Comparison of ENCODE assay signal across 1 cellular context in the genomic region with DNA sequence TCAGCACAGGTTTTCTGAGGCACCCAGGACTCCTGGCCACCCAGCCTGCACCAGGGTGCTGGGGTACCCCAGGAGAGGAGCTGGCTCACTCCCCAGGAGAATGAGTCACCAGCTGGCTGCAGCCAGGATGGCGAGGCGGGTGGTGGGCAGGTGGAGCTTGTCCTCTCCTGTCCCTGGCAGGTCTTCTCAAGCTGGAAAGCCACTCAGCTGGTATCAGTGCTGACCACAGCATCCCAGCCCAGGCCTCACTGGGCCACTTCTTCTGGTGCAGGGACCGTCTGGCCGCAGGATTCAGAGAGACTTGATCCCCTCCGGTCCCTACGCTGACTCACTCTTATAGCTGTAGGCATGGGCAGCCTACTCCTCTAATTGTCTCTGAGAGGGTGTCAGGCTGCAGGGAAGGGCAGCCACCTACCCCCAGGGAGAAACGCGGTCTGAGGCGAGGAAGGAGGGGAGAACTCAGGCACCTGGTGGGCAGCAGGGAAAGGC.
TF ChIP-seq lines count a peak whose summit lies in the region.

No MANE protein-coding gene starts in this region.

TF ChIP-seq in GM12878, 131 proteins besides CTCF, POLR2A, EP300 and RAD21:
- TF ChIP-seq EGR1 (IDR thresholded peaks at IDR 0.05; ENCODE audit: borderline replicate concordance in 1 of 2, low read depth in 2 of 2, low read length in 2 of 2) (no peak), ESRRA (IDR thresholded peaks at IDR 0.05; ENCODE audit: low read length) (no peak), SRF (IDR thresholded peaks at IDR 0.05; ENCODE audit: low read depth in 2 of 2, low read length in 2 of 2) (no peak), LARP7 (IDR thresholded peaks at IDR 0.05) (no peak), TCF12 (IDR thresholded peaks at IDR 0.05; ENCODE audit: low read depth, low read length) (no peak), FOS (IDR thresholded peaks at IDR 0.05; ENCODE audit: borderline replicate concordance, extremely low read depth, insufficient read length) (no peak), CBX3 (IDR thresholded peaks at IDR 0.05; ENCODE audit: borderline replicate concordance, low read depth) (no peak), PAX8 (IDR thresholded peaks at IDR 0.05) (no peak), MTA3 (IDR thresholded peaks at IDR 0.05; ENCODE audit: borderline replicate concordance, low read length) (no peak), SMAD1 (IDR thresholded peaks at IDR 0.05; ENCODE audit: low read depth, partially characterized antibody) (no peak), BCL11A (IDR thresholded peaks at IDR 0.05; ENCODE audit: low read depth, low read length) (no peak), HDAC6 (IDR thresholded peaks at IDR 0.05; ENCODE audit: unreplicated experiment) (no peak), NFIC (IDR thresholded peaks at IDR 0.05; ENCODE audit: low read depth, low read length) (no peak), RCOR1 (conservative IDR thresholded peaks at IDR 0.05; ENCODE audit: low read depth, low read length) (no peak), SMARCA5 (IDR thresholded peaks at IDR 0.05) (no peak)
- TF ChIP-seq, protein P1, sequence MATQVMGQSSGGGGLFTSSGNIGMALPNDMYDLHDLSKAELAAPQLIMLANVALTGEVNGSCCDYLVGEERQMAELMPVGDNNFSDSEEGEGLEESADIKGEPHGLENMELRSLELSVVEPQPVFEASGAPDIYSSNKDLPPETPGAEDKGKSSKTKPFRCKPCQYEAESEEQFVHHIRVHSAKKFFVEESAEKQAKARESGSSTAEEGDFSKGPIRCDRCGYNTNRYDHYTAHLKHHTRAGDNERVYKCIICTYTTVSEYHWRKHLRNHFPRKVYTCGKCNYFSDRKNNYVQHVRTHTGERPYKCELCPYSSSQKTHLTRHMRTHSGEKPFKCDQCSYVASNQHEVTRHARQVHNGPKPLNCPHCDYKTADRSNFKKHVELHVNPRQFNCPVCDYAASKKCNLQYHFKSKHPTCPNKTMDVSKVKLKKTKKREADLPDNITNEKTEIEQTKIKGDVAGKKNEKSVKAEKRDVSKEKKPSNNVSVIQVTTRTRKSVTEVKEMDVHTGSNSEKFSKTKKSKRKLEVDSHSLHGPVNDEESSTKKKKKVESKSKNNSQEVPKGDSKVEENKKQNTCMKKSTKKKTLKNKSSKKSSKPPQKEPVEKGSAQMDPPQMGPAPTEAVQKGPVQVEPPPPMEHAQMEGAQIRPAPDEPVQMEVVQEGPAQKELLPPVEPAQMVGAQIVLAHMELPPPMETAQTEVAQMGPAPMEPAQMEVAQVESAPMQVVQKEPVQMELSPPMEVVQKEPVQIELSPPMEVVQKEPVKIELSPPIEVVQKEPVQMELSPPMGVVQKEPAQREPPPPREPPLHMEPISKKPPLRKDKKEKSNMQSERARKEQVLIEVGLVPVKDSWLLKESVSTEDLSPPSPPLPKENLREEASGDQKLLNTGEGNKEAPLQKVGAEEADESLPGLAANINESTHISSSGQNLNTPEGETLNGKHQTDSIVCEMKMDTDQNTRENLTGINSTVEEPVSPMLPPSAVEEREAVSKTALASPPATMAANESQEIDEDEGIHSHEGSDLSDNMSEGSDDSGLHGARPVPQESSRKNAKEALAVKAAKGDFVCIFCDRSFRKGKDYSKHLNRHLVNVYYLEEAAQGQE (IDR thresholded peaks at IDR 0.05; ENCODE audit: low read depth, low read length), result no peak
- TF ChIP-seq, protein P2, sequence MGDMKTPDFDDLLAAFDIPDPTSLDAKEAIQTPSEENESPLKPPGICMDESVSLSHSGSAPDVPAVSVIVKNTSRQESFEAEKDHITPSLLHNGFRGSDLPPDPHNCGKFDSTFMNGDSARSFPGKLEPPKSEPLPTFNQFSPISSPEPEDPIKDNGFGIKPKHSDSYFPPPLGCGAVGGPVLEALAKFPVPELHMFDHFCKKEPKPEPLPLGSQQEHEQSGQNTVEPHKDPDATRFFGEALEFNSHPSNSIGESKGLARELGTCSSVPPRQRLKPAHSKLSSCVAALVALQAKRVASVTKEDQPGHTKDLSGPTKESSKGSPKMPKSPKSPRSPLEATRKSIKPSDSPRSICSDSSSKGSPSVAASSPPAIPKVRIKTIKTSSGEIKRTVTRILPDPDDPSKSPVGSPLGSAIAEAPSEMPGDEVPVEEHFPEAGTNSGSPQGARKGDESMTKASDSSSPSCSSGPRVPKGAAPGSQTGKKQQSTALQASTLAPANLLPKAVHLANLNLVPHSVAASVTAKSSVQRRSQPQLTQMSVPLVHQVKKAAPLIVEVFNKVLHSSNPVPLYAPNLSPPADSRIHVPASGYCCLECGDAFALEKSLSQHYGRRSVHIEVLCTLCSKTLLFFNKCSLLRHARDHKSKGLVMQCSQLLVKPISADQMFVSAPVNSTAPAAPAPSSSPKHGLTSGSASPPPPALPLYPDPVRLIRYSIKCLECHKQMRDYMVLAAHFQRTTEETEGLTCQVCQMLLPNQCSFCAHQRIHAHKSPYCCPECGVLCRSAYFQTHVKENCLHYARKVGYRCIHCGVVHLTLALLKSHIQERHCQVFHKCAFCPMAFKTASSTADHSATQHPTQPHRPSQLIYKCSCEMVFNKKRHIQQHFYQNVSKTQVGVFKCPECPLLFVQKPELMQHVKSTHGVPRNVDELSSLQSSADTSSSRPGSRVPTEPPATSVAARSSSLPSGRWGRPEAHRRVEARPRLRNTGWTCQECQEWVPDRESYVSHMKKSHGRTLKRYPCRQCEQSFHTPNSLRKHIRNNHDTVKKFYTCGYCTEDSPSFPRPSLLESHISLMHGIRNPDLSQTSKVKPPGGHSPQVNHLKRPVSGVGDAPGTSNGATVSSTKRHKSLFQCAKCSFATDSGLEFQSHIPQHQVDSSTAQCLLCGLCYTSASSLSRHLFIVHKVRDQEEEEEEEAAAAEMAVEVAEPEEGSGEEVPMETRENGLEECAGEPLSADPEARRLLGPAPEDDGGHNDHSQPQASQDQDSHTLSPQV (IDR thresholded peaks at IDR 0.05), result no peak
- TF ChIP-seq, protein P3, sequence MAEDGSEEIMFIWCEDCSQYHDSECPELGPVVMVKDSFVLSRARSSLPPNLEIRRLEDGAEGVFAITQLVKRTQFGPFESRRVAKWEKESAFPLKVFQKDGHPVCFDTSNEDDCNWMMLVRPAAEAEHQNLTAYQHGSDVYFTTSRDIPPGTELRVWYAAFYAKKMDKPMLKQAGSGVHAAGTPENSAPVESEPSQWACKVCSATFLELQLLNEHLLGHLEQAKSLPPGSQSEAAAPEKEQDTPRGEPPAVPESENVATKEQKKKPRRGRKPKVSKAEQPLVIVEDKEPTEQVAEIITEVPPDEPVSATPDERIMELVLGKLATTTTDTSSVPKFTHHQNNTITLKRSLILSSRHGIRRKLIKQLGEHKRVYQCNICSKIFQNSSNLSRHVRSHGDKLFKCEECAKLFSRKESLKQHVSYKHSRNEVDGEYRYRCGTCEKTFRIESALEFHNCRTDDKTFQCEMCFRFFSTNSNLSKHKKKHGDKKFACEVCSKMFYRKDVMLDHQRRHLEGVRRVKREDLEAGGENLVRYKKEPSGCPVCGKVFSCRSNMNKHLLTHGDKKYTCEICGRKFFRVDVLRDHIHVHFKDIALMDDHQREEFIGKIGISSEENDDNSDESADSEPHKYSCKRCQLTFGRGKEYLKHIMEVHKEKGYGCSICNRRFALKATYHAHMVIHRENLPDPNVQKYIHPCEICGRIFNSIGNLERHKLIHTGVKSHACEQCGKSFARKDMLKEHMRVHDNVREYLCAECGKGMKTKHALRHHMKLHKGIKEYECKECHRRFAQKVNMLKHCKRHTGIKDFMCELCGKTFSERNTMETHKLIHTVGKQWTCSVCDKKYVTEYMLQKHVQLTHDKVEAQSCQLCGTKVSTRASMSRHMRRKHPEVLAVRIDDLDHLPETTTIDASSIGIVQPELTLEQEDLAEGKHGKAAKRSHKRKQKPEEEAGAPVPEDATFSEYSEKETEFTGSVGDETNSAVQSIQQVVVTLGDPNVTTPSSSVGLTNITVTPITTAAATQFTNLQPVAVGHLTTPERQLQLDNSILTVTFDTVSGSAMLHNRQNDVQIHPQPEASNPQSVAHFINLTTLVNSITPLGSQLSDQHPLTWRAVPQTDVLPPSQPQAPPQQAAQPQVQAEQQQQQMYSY (CRISPR knock-in tag; IDR thresholded peaks at IDR 0.05), result no peak
